In genomic region chrX:143998261-143998660, GRCh38 we compare ENCODE assay signal across 8 cellular contexts.
"Had no signal": no experiment of that assay in that cellular context is flagged by ENCODE, and none has a peak within 500 bp of the region (broad histone marks: within the 10 kb centered on the region; RNA-seq: fewer than 3 reads in every experiment).

No MANE protein-coding gene starts in this region.

- DNase-seq: GM23248, GOT3, H7, H9, HCEC 1CT, HFFc6 had no signal

- ATAC-seq: GM23338, HCT116 had no signal
